ENCODE assay signal across 8 cellular contexts in the genomic region with DNA sequence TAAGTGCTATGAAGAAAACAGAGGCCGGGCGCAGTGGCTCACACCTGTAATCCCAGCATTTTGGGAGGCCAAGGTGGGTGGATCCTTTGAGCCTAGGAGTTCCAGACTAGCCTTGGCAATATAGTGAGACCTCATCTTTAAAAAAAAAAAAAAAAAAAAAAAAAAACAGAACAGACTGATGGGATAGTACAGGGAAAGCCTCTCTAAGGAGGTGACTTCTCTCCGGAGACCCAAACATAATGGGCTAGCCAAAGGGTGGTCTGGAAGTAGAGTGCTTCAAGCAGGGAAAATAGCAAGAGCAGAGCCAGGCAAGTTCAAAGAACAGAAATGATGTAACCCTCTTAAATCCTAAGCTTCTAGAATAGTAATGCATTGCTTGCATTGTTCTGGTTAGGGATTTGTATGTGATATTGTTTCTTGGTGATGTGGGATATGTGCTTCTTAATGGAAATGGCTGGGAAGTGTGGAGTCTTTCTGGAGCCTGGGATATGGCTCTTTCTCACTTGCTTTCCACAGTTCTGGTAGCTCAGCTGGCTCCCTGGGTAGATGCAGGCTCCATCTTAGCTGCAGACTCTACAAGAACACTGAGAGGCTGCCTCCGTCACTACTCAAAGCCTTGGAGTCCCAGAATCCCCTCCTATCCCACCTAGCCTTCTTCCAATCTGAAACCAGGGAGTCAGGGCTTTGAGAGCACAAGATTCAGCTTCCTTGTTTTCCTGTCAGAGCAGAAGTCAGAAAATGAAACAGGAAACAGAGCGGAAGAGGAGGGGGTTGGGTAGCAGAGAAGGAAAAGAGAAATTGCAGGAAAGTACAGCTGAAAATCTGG. TPM values are rescaled to one million over a fixed set of nuclear protein-coding genes. Genes with fewer than 3 reads are reported as not detected.
DNase-seq lines count a peak whose midpoint lies in the region; ATAC-seq lines count a peak whose summit lies in the region.

No MANE protein-coding gene starts in this region.

- H3K4me3 Mint-ChIP-seq in activated naive CD8-positive, alpha-beta T cell treated with anti-CD3 and anti-CD28 coated beads, Interleukin-2, amount 10 ng/mL, durations not matched to agents 7 days and 5 days: peak overlapping the region; percentile 99

- H3K4me1 Mint-ChIP-seq in activated naive CD8-positive, alpha-beta T cell treated with anti-CD3 and anti-CD28 coated beads, Interleukin-2, amount 10 ng/mL, durations not matched to agents 7 days and 5 days: peaks cover 60% of the 10 kb centered on the region

- H3K9me3 Mint-ChIP-seq in activated naive CD8-positive, alpha-beta T cell treated with anti-CD3 and anti-CD28 coated beads, Interleukin-2, amount 10 ng/mL, durations not matched to agents 7 days and 5 days: no peaks in the 10 kb centered on the region

- H3K27ac Mint-ChIP-seq in activated naive CD8-positive, alpha-beta T cell treated with anti-CD3 and anti-CD28 coated beads, Interleukin-2, amount 10 ng/mL, durations not matched to agents 7 days and 5 days: peak overlapping the region; percentile 100

- DNase-seq in AML-193 (lab: John Stamatoyannopoulos, UW): peak; percentile 54 to 58
- DNase-seq in KG1 (lab: John Stamatoyannopoulos, UW): peak; percentile 64
- no peak for DNase-seq in activated naive CD8-positive, alpha-beta T cell treated with anti-CD3 and anti-CD28 coated beads, Interleukin-2, amount 10 ng/mL, durations not matched to agents 7 days and 5 days
- DNase-seq in kidney glomerular epithelial cell (lab: John Stamatoyannopoulos, UW): peak; percentile 11
- peak in 11 of 49 donors; percentile 12 to 65 (median 25) for DNase-seq in substantia nigra (lab: John Stamatoyannopoulos, UW)
- no peak for DNase-seq in NCI-H2081 (lab: John Stamatoyannopoulos, UW)

- no peak for ATAC-seq in activated naive CD8-positive, alpha-beta T cell treated with anti-CD3 and anti-CD28 coated beads, Interleukin-2, amount 10 ng/mL, durations not matched to agents 7 days and 5 days (ENCODE audit: low read depth)
- no peak for ATAC-seq in activated CD4-positive, CD25-positive, alpha-beta regulatory T cell treated with anti-CD3 and anti-CD28 coated beads, Interleukin-2, amount 50 U/mL, for 24 hours
- ATAC-seq in GM18517 (IDR thresholded peaks at IDR 0.05; ENCODE audit: unreplicated experiment): no peak

- H3K36me3 Mint-ChIP-seq in activated naive CD8-positive, alpha-beta T cell treated with anti-CD3 and anti-CD28 coated beads, Interleukin-2, amount 10 ng/mL, durations not matched to agents 7 days and 5 days: peaks cover 27% of the 10 kb centered on the region

- POLR2A ChIA-PET in activated naive CD8-positive, alpha-beta T cell treated with anti-CD3 and anti-CD28 coated beads, Interleukin-2, amount 10 ng/mL, durations not matched to agents 7 days and 5 days (lab: Charles Lee): interaction anchor here (0.5 to 9.3 kb wide), 14 partner anchors 11 to 285 kb away, joined by 3 to 357 read pairs (median 4); partner anchors contain the start of genes ARID1A and GPN2

- H3K27ac ChIP-seq in substantia nigra (ENCODE audit: low read depth, low read length, poor library complexity, severe bottlenecking): peak overlapping the region; percentile 100

- no peaks in the 10 kb centered on the region for H3K27me3 Mint-ChIP-seq in activated naive CD8-positive, alpha-beta T cell treated with anti-CD3 and anti-CD28 coated beads, Interleukin-2, amount 10 ng/mL, durations not matched to agents 7 days and 5 days

RNA-seq across cellular contexts. Expression of gene PIGV, which starts 1.9 kb away (rescaled TPM):
- 10 to 100 TPM; 21.5 TPM for total RNA-seq in activated naive CD8-positive, alpha-beta T cell treated with anti-CD3 and anti-CD28 coated beads, Interleukin-2, amount 10 ng/mL, durations not matched to agents 7 days and 5 days

RNA-seq across cellular contexts. Expression of gene ZDHHC18, which starts 40.7 kb away (rescaled TPM):
- total RNA-seq in activated naive CD8-positive, alpha-beta T cell treated with anti-CD3 and anti-CD28 coated beads, Interleukin-2, amount 10 ng/mL, durations not matched to agents 7 days and 5 days: 10 to 100 TPM; 52.9 TPM

Comparison
In these comparisons a context has a peak if more than half of its experiments do, and no peak if none do; other contexts are left out.
1. DNase-seq: peak in AML-193 (2 of 2), KG1 (single experiment) and kidney glomerular epithelial cell (single experiment); none in activated naive CD8-positive, alpha-beta T cell treated with anti-CD3 and anti-CD28 coated beads, Interleukin-2, amount 10 ng/mL, durations not matched to agents 7 days and 5 days (single experiment) and NCI-H2081 (0 of 2).